ENCODE assay signal across 38 cellular contexts in the genomic region with DNA sequence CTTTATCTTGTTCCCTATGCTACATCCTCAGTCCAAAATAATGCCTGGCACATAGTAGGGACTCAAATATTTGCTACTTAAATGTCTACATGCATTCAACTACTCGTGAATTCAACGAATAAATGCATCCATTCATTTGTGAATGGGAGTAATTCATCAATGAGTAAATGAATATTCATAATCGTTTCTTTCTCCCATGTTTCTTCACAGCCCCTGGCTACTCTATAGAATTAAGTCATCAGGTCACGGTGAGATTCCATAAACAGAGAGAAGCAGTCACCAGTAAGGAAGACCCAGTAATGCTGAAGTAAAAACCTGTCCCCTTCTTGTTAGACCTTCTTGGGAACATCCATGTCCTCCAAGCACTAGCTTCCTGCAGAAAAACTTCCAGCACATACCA.
"Had no signal": no experiment of that assay in that cellular context is flagged by ENCODE, and none has a peak within 500 bp of the region (broad histone marks: within the 10 kb centered on the region; RNA-seq: fewer than 3 reads in every experiment).

No MANE protein-coding gene starts in this region.

- H3K4me1 ChIP-seq: adrenal gland, body of pancreas, breast epithelium had no signal

- DNase-seq: activated CD4-positive, alpha-beta memory T cell treated with anti-CD3 and anti-CD28 coated beads, Interleukin-2, amount 10 ng/mL, durations not matched to agents 7 days and 5 days; activated CD4-positive, alpha-beta T cell treated with anti-CD3 and anti-CD28 coated beads for 1 hour; activated CD4-positive, alpha-beta T cell treated with anti-CD3 and anti-CD28 coated beads for 36 hours; activated CD4-positive, alpha-beta T cell treated with anti-CD3 and anti-CD28 coated beads for 48 hours; activated CD4-positive, alpha-beta T cell treated with anti-CD3 and anti-CD28 coated beads, Interleukin-2, amount 10 ng/mL, durations not matched to agents 7 days and 5 days; activated CD4-positive, alpha-beta T cell treated with anti-CD3 and anti-CD28 coated beads, Interleukin-2, amount 50 U/mL, for 48 hours; activated CD4-positive, CD25-positive, alpha-beta regulatory T cell; activated CD8-positive, alpha-beta memory T cell treated with anti-CD3 and anti-CD28 coated beads, Interleukin-2, amount 50 U/mL, for 4 hours; activated CD8-positive, alpha-beta T cell treated with anti-CD3 and anti-CD28 coated beads, Interleukin-2, amount 10 ng/mL, durations not matched to agents 7 days and 5 days; activated effector memory CD4-positive, alpha-beta T cell treated with anti-CD3 and anti-CD28 coated beads, Interleukin-2, amount 50 U/mL, for 16 hours; activated gamma-delta T cell treated with Interleukin-2 at 50 U/mL for 16 hours; activated naive CD4-positive, alpha-beta T cell; activated naive CD4-positive, alpha-beta T cell treated with anti-CD3 and anti-CD28 coated beads for 36 hours; activated naive CD4-positive, alpha-beta T cell treated with anti-CD3 and anti-CD28 coated beads, Interleukin-2, amount 50 U/mL, for 16 hours; activated naive CD8-positive, alpha-beta T cell treated with anti-CD3 and anti-CD28 coated beads for 36 hours; activated T-cell treated with anti-CD3 and anti-CD28 coated beads for 4 hours; activated T-cell treated with anti-CD3 and anti-CD28 coated beads, Interleukin-2, amount 50 U/mL, for 1 hour; activated T-cell treated with anti-CD3 and anti-CD28 coated beads, Interleukin-2, amount 50 U/mL, for 4 hours; activated T-cell treated with anti-CD3 and anti-CD28 coated beads, Interleukin-2, amount 50 U/mL, for 72 hours; adrenal gland; amniotic stem cell; aorta; body of pancreas; brain microvascular endothelial cell; central memory CD4-positive, alpha-beta T cell; T-helper 1 cell; T-helper 2 cell; T-helper 9 cell had no signal

- FAIRE-seq: astrocyte, TTC549 had no signal

- H3K27ac Mint-ChIP-seq: activated CD4-positive, alpha-beta memory T cell treated with anti-CD3 and anti-CD28 coated beads, Interleukin-2, amount 10 ng/mL, durations not matched to agents 7 days and 5 days; activated CD4-positive, alpha-beta T cell treated with anti-CD3 and anti-CD28 coated beads for 36 hours; activated CD4-positive, alpha-beta T cell treated with anti-CD3 and anti-CD28 coated beads, Interleukin-2, amount 10 ng/mL, durations not matched to agents 7 days and 5 days; activated CD8-positive, alpha-beta T cell treated with anti-CD3 and anti-CD28 coated beads, Interleukin-2, amount 10 ng/mL, durations not matched to agents 7 days and 5 days; activated naive CD4-positive, alpha-beta T cell treated with anti-CD3 and anti-CD28 coated beads for 36 hours; activated naive CD4-positive, alpha-beta T cell treated with anti-CD3 and anti-CD28 coated beads, Interleukin-2, amount 50 U/mL, for 72 hours; activated naive CD8-positive, alpha-beta T cell treated with anti-CD3 and anti-CD28 coated beads for 36 hours; activated T-cell treated with anti-CD3 and anti-CD28 coated beads, Interleukin-2, amount 50 U/mL, for 72 hours; activated T-helper 1 cell treated with anti-CD3 and anti-CD28 coated beads, Interleukin-12 subunit alpha, Interleukin-12 subunit beta, Interleukin-2, Interleukin-4 antibody, amounts not matched to agents 30 ng/mL and 10 ng/mL and 1 ng/mL, durations not matched to agents 14 hours and 24 hours and 36 hours; activated T-helper 17 cell treated with anti-CD3 and anti-CD28 coated beads, Interleukin-2, amount 50 U/mL, for 72 hours; T-helper 1 cell treated with Interleukin-12 subunit alpha and Interleukin-12 subunit beta and Interleukin-4 antibody, amounts not matched to agents 30 μg/mL and 1 μg/mL, for 36 hours; T-helper 2 cell treated with Interferon-gamma antibody and Interleukin-4, amounts not matched to agents 5 μg/mL and 100 μg/mL, for 36 hours had no signal

- H3K4me1 Mint-ChIP-seq: activated CD4-positive, alpha-beta T cell treated with anti-CD3 and anti-CD28 coated beads, Interleukin-2, amount 10 ng/mL, durations not matched to agents 7 days and 5 days had no signal

- H3K4me3 ChIP-seq: adrenal gland, body of pancreas, breast epithelium had no signal

- ATAC-seq: activated CD4-positive, alpha-beta T cell treated with anti-CD3 and anti-CD28 coated beads for 36 hours; activated CD4-positive, CD25-positive, alpha-beta regulatory T cell treated with anti-CD3 and anti-CD28 coated beads, Interleukin-2, amount 50 U/mL, for 24 hours; activated CD8-positive, alpha-beta T cell treated with anti-CD3 and anti-CD28 coated beads, Interleukin-2, amount 10 ng/mL, durations not matched to agents 7 days and 5 days; activated naive CD4-positive, alpha-beta T cell treated with anti-CD3 and anti-CD28 coated beads, Interleukin-2, amount 50 U/mL, for 72 hours; activated T-cell treated with anti-CD3 and anti-CD28 coated beads, Interleukin-2, amount 50 U/mL, for 4 hours; activated T-cell treated with anti-CD3 and anti-CD28 coated beads, Interleukin-2, amount 50 U/mL, for 72 hours; activated T-helper 17 cell treated with anti-CD3 and anti-CD28 coated beads, Interleukin-2, amount 50 U/mL, for 72 hours; body of pancreas had no signal

- H3K27me3 Mint-ChIP-seq: activated CD4-positive, alpha-beta memory T cell treated with anti-CD3 and anti-CD28 coated beads, Interleukin-2, amount 10 ng/mL, durations not matched to agents 7 days and 5 days; activated CD4-positive, alpha-beta T cell treated with anti-CD3 and anti-CD28 coated beads for 36 hours; activated CD4-positive, alpha-beta T cell treated with anti-CD3 and anti-CD28 coated beads, Interleukin-2, amount 10 ng/mL, durations not matched to agents 7 days and 5 days; activated naive CD8-positive, alpha-beta T cell treated with anti-CD3 and anti-CD28 coated beads for 36 hours; activated T-helper 17 cell treated with anti-CD3 and anti-CD28 coated beads, Interleukin-2, amount 50 U/mL, for 72 hours had no signal

- H3K9me3 Mint-ChIP-seq: activated CD4-positive, alpha-beta memory T cell treated with anti-CD3 and anti-CD28 coated beads, Interleukin-2, amount 10 ng/mL, durations not matched to agents 7 days and 5 days; activated CD4-positive, alpha-beta T cell treated with anti-CD3 and anti-CD28 coated beads, Interleukin-2, amount 10 ng/mL, durations not matched to agents 7 days and 5 days; activated naive CD4-positive, alpha-beta T cell treated with anti-CD3 and anti-CD28 coated beads for 36 hours; activated naive CD4-positive, alpha-beta T cell treated with anti-CD3 and anti-CD28 coated beads, Interleukin-2, amount 50 U/mL, for 72 hours; activated naive CD8-positive, alpha-beta T cell treated with anti-CD3 and anti-CD28 coated beads for 36 hours; activated T-cell treated with anti-CD3 and anti-CD28 coated beads, Interleukin-2, amount 50 U/mL, for 4 hours; activated T-cell treated with anti-CD3 and anti-CD28 coated beads, Interleukin-2, amount 50 U/mL, for 72 hours; activated T-helper 1 cell treated with anti-CD3 and anti-CD28 coated beads, Interleukin-12 subunit alpha, Interleukin-12 subunit beta, Interleukin-2, Interleukin-4 antibody, amounts not matched to agents 30 ng/mL and 10 ng/mL and 1 ng/mL, durations not matched to agents 14 hours and 24 hours and 36 hours; activated T-helper 17 cell treated with anti-CD3 and anti-CD28 coated beads, Interleukin-2, amount 50 U/mL, for 72 hours; T-helper 1 cell treated with Interleukin-12 subunit alpha and Interleukin-12 subunit beta and Interleukin-4 antibody, amounts not matched to agents 30 μg/mL and 1 μg/mL, for 36 hours; T-helper 2 cell treated with Interferon-gamma antibody and Interleukin-4, amounts not matched to agents 5 μg/mL and 100 μg/mL, for 36 hours had no signal

- H3K27ac ChIP-seq: adrenal gland, body of pancreas, brain microvascular endothelial cell, breast epithelium, VCaP had no signal

- H3K9me3 ChIP-seq: adrenal gland, body of pancreas, breast epithelium had no signal

- H3K36me3 ChIP-seq: breast epithelium had no signal

- H3K4me3 Mint-ChIP-seq: activated CD4-positive, alpha-beta memory T cell treated with anti-CD3 and anti-CD28 coated beads, Interleukin-2, amount 10 ng/mL, durations not matched to agents 7 days and 5 days; activated CD4-positive, alpha-beta T cell treated with anti-CD3 and anti-CD28 coated beads for 36 hours; activated CD4-positive, alpha-beta T cell treated with anti-CD3 and anti-CD28 coated beads, Interleukin-2, amount 10 ng/mL, durations not matched to agents 7 days and 5 days; activated CD8-positive, alpha-beta T cell treated with anti-CD3 and anti-CD28 coated beads, Interleukin-2, amount 10 ng/mL, durations not matched to agents 7 days and 5 days; activated naive CD4-positive, alpha-beta T cell treated with anti-CD3 and anti-CD28 coated beads for 36 hours; activated naive CD8-positive, alpha-beta T cell treated with anti-CD3 and anti-CD28 coated beads for 36 hours; activated T-cell treated with anti-CD3 and anti-CD28 coated beads, Interleukin-2, amount 50 U/mL, for 4 hours; activated T-cell treated with anti-CD3 and anti-CD28 coated beads, Interleukin-2, amount 50 U/mL, for 72 hours; activated T-helper 1 cell treated with anti-CD3 and anti-CD28 coated beads, Interleukin-12 subunit alpha, Interleukin-12 subunit beta, Interleukin-2, Interleukin-4 antibody, amounts not matched to agents 30 ng/mL and 10 ng/mL and 1 ng/mL, durations not matched to agents 14 hours and 24 hours and 36 hours; activated T-helper 17 cell treated with anti-CD3 and anti-CD28 coated beads, Interleukin-2, amount 50 U/mL, for 72 hours; T-helper 1 cell treated with Interleukin-12 subunit alpha and Interleukin-12 subunit beta and Interleukin-4 antibody, amounts not matched to agents 30 μg/mL and 1 μg/mL, for 36 hours; T-helper 2 cell treated with Interferon-gamma antibody and Interleukin-4, amounts not matched to agents 5 μg/mL and 100 μg/mL, for 36 hours had no signal

- H3K27me3 ChIP-seq: adrenal gland, body of pancreas, brain microvascular endothelial cell, breast epithelium had no signal
